ENCODE assay signal across 13 cellular contexts in the genomic region with DNA sequence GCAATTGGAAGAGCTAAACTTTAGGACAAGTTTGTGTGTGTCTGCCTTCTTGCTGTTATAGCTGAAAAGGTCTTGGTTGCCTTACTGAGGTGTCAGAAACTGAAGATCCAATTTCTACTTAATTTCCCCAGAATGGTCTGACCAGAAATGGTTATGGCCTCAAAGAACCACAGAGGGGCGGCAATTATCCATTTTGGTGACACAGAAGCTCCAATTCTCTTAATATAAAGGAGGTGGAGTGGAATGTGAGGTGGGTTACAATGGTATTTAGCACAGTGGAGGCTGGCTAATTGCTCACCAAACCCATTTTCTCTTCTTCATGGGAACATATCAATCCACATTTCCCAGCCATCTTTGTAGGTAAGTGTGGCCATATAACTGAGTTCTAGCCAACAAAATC.
DNase-seq lines count a peak whose midpoint lies in the region; ATAC-seq and TF ChIP-seq lines count a peak whose summit lies in the region.
"Had no signal": no experiment of that assay in that cellular context is flagged by ENCODE, and none has a peak within 500 bp of the region (broad histone marks: within the 10 kb centered on the region; RNA-seq: fewer than 3 reads in every experiment).

No MANE protein-coding gene starts in this region.

- no peaks in the 10 kb centered on the region for H3K79me2 ChIP-seq in SK-N-SH (ENCODE audit: insufficient read depth)
- H3K79me2 ChIP-seq in smooth muscle cell (ENCODE audit: low read depth): no peaks in the 10 kb centered on the region

- no peak overlapping the region for H2AFZ ChIP-seq in SK-N-SH (ENCODE audit: low read depth)
- no peak overlapping the region for H2AFZ ChIP-seq in smooth muscle cell (ENCODE audit: low read depth)

- H3K27me3 Mint-ChIP-seq in endothelial cell (ENCODE audit: unreplicated experiment): no peaks in the 10 kb centered on the region
- H3K27me3 Mint-ChIP-seq: T-helper 17 cell had no signal

- H3K27me3 ChIP-seq in SK-N-SH (ENCODE audit: insufficient read depth) (no peaks in the 10 kb centered on the region), smooth muscle cell (ENCODE audit: low read depth) (no peaks in the 10 kb centered on the region)

- TF ChIP-seq EP300 in SK-N-SH (IDR thresholded peaks at IDR 0.05; ENCODE audit: borderline replicate concordance in 1 of 2, low read depth in 1 of 2, low read length in 1 of 2): no peak

- no peak overlapping the region; a peak in 1 of 4 replicates for H3K4me3 ChIP-seq in SK-N-SH (ENCODE audit: low read depth in 2 of 2, low read length in 1 of 2)
- H3K4me3 ChIP-seq in smooth muscle cell: no peak overlapping the region

- H3K4me3 Mint-ChIP-seq in endothelial cell (ENCODE audit: unreplicated experiment): no peak overlapping the region
- H3K4me3 Mint-ChIP-seq: immature natural killer cell, natural killer cell, T-helper 17 cell had no signal

- H3K4me2 ChIP-seq in SK-N-SH: no peak overlapping the region
- H3K4me2 ChIP-seq in smooth muscle cell: no peak overlapping the region

- no peaks in the 10 kb centered on the region for H3K4me1 Mint-ChIP-seq in endothelial cell (ENCODE audit: unreplicated experiment)
- H3K4me1 Mint-ChIP-seq: immature natural killer cell, natural killer cell, T-helper 17 cell had no signal

- H3K9me2 ChIP-seq in SK-N-SH: no peaks in the 10 kb centered on the region

- peak; percentile 33 for TF ChIP-seq RAD21 in SK-N-SH (IDR thresholded peaks at IDR 0.05; ENCODE audit: low read length)

- POLR2A ChIA-PET in SK-N-SH (lab: Yijun Ruan, JAX): no interaction called here

- H3K27ac Mint-ChIP-seq in endothelial cell (ENCODE audit: unreplicated experiment): no peak overlapping the region
- H3K27ac Mint-ChIP-seq: immature natural killer cell, natural killer cell, T-helper 17 cell had no signal

- H4K20me1 ChIP-seq in SK-N-SH (ENCODE audit: insufficient read depth) (no peaks in the 10 kb centered on the region), smooth muscle cell (ENCODE audit: low read depth) (no peaks in the 10 kb centered on the region)

- CTCF ChIA-PET in SK-N-SH (lab: Yijun Ruan, JAX): no interaction called here

- no peaks in the 10 kb centered on the region for H3K4me1 ChIP-seq in SK-N-SH (ENCODE audit: control insufficient read depth in 1 of 2, insufficient read depth in 2 of 2, low read depth in 1 of 2, low read length in 1 of 2)
- no peaks in the 10 kb centered on the region for H3K4me1 ChIP-seq in smooth muscle cell (ENCODE audit: low read depth)

- no peaks in the 10 kb centered on the region for H3K36me3 ChIP-seq in SK-N-SH (replicated peaks in 1 of 2; ENCODE audit: control insufficient read depth in 1 of 2, insufficient read depth in 2 of 2, low read length in 1 of 2)
- no peaks in the 10 kb centered on the region for H3K36me3 ChIP-seq in smooth muscle cell (ENCODE audit: low read depth)

- H3K9me3 Mint-ChIP-seq in endothelial cell (ENCODE audit: unreplicated experiment): no peaks in the 10 kb centered on the region

- DNase-seq in SK-N-SH (no peak), NCI-H69 (lab: John Stamatoyannopoulos, UW) (peak; percentile 72), endothelial cell (ENCODE audit: low spot score) (peak; percentile 31), smooth muscle cell (lab: John Stamatoyannopoulos, UW; ENCODE audit: unreplicated experiment) (no peak), NCI-H128 (lab: John Stamatoyannopoulos, UW; ENCODE audit: unreplicated experiment) (no peak), Ammon's horn (ENCODE audit: low spot score) (no peak)
- DNase-seq: immature natural killer cell; natural killer cell; NCI-H2081 treated with DMSO at 0.1 percent for 48 hours; stimulated activated naive CD4-positive, alpha-beta T cell; T-helper 17 cell had no signal

- H3K36me3 Mint-ChIP-seq in endothelial cell (ENCODE audit: low read depth, unreplicated experiment): no peaks in the 10 kb centered on the region

- ATAC-seq in SK-N-SH treated with all-trans-retinoic acid at 6 μM for 48 hours (no peak), GM18858 (IDR thresholded peaks at IDR 0.05; ENCODE audit: unreplicated experiment) (no peak)
- ATAC-seq: natural killer cell, T-helper 17 cell had no signal

- WGBS in SK-N-SH (ENCODE audit: low lambda C conversion rate): 0% methylated on average over 1 of the region's 1 CpG
- whole genome bisulfite sequencing in smooth muscle cell (ENCODE audit: low lambda C conversion rate): 38% methylated on average over 1 of the region's 1 CpG

- no peaks in the 10 kb centered on the region for H3F3A ChIP-seq in SK-N-SH (replicated peaks; ENCODE audit: insufficient read depth)
- no peaks in the 10 kb centered on the region for H3F3A ChIP-seq in smooth muscle cell (ENCODE audit: low read depth)

- H3K9ac ChIP-seq in SK-N-SH (no peak overlapping the region), smooth muscle cell (ENCODE audit: low read depth) (no peak overlapping the region)

- no peaks in the 10 kb centered on the region for H3K9me3 ChIP-seq in SK-N-SH
- no peaks in the 10 kb centered on the region for H3K9me3 ChIP-seq in smooth muscle cell (replicated peaks; ENCODE audit: low read depth)

- no peak overlapping the region for H3K27ac ChIP-seq in SK-N-SH (ENCODE audit: low read depth in 2 of 2, low read length in 1 of 2)
- H3K27ac ChIP-seq in smooth muscle cell (ENCODE audit: low read depth): no peak overlapping the region

- TF ChIP-seq CTCF in SK-N-SH (IDR thresholded peaks at IDR 0.05) (no peak), endothelial cell (IDR thresholded peaks at IDR 0.05; ENCODE audit: unreplicated experiment) (no peak), smooth muscle cell (IDR thresholded peaks at IDR 0.05; ENCODE audit: borderline replicate concordance, insufficient read depth, poor library complexity, severe bottlenecking) (peak; percentile 41)

TF ChIP-seq in SK-N-SH, 30 proteins besides CTCF, POLR2A, EP300 and RAD21 (continues in another document):
- TF ChIP-seq JUND (IDR thresholded peaks at IDR 0.05) (no peak), FOSL2 (IDR thresholded peaks at IDR 0.05; ENCODE audit: borderline replicate concordance, low read depth) (no peak), SIN3A (IDR thresholded peaks at IDR 0.05; ENCODE audit: borderline replicate concordance, low read depth, low read length) (no peak), NRF1 (IDR thresholded peaks at IDR 0.05; ENCODE audit: low read depth, low read length) (no peak), GABPA (IDR thresholded peaks at IDR 0.05; ENCODE audit: low read depth) (no peak), YY1 (IDR thresholded peaks at IDR 0.05; ENCODE audit: low read depth) (no peak), TCF12 (IDR thresholded peaks at IDR 0.05) (no peak), FOXM1 (IDR thresholded peaks at IDR 0.05; ENCODE audit: low read depth) (no peak), EZH2phosphoT487 (IDR thresholded peaks at IDR 0.05; ENCODE audit: borderline replicate concordance, low read depth) (no peak)
- TF ChIP-seq, protein P1, sequence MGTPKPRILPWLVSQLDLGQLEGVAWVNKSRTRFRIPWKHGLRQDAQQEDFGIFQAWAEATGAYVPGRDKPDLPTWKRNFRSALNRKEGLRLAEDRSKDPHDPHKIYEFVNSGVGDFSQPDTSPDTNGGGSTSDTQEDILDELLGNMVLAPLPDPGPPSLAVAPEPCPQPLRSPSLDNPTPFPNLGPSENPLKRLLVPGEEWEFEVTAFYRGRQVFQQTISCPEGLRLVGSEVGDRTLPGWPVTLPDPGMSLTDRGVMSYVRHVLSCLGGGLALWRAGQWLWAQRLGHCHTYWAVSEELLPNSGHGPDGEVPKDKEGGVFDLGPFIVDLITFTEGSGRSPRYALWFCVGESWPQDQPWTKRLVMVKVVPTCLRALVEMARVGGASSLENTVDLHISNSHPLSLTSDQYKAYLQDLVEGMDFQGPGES (IDR thresholded peaks at IDR 0.05; ENCODE audit: low read depth, low read length): no peak

TF ChIP-seq in SK-N-SH treated with all-trans-retinoic acid at 6 μM for 48 hours, 23 proteins besides CTCF, POLR2A, EP300 and RAD21:
- TF ChIP-seq ZNF8 (CRISPR knock-in tag; IDR thresholded peaks at IDR 0.05): no peak
- TF ChIP-seq, protein P2, sequence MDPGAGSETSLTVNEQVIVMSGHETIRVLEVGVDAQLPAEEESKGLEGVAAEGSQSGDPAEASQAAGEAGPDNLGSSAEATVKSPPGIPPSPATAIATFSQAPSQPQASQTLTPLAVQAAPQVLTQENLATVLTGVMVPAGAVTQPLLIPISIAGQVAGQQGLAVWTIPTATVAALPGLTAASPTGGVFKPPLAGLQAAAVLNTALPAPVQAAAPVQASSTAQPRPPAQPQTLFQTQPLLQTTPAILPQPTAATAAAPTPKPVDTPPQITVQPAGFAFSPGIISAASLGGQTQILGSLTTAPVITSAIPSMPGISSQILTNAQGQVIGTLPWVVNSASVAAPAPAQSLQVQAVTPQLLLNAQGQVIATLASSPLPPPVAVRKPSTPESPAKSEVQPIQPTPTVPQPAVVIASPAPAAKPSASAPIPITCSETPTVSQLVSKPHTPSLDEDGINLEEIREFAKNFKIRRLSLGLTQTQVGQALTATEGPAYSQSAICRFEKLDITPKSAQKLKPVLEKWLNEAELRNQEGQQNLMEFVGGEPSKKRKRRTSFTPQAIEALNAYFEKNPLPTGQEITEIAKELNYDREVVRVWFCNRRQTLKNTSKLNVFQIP (CRISPR knock-in tag; IDR thresholded peaks at IDR 0.05; ENCODE audit: borderline replicate concordance, low read depth): no peak

Comparison
In these comparisons a context has a peak if more than half of its experiments do, and no peak if none do; other contexts are left out.
1. DNase-seq: peak in NCI-H69 (single experiment) and endothelial cell (single experiment); none in SK-N-SH (single experiment), smooth muscle cell (single experiment), NCI-H128 (single experiment) and Ammon's horn (single experiment).